Comparison of ENCODE assay signal across 18 cellular contexts in the genomic region with DNA sequence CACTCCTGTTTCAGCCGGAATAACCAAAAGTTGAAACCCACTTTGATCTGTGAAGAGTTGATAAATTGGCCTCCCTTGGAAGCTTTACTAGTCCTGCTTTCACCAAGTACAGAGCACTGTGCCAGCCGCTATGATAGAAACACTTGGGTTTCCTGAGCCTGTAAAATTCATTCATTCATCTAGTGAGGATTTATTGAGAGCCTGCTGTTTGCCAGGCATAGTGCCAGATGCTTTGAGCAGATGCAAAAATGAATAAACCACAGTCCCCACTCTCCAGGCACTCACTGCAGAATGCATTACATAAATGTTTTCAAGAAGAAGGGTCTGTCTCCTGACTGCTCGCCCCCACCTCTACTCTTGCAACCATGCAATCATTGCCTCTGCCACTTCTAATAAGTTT. TPM values are rescaled to one million over a fixed set of nuclear protein-coding genes. Genes with fewer than 3 reads are reported as not detected.
DNase-seq lines count a peak whose midpoint lies in the region; ATAC-seq, FAIRE-seq and TF ChIP-seq lines count a peak whose summit lies in the region.
"Had no signal": no experiment of that assay in that cellular context is flagged by ENCODE, and none has a peak within 500 bp of the region (broad histone marks: within the 10 kb centered on the region; RNA-seq: fewer than 3 reads in every experiment).

No MANE protein-coding gene starts in this region.

- H3K4me1 ChIP-seq in liver (ENCODE audit: control insufficient read depth in 4 of 4, insufficient read depth in 4 of 4, low read length in 3 of 4), result peaks cover 9 to 39% (median 36%) of the 10 kb centered on the region in 4 donors
- no peaks in the 10 kb centered on the region for H3K4me1 ChIP-seq in HepG2 (ENCODE audit: insufficient read depth, low read length)
- H3K4me1 ChIP-seq: SJSA1 had no signal

- H3K79me2 ChIP-seq in HepG2 (ENCODE audit: insufficient read depth, low read length), result no peaks in the 10 kb centered on the region

- H3K27ac ChIP-seq in liver (ENCODE audit: low read depth in 1 of 2, low read length in 2 of 2) (peak overlapping the region; percentile 56 to 73), HepG2 (ENCODE audit: extremely low read length, insufficient read depth, low read length) (no peak overlapping the region)
- H3K27ac ChIP-seq: SJSA1, spleen had no signal

- no peak overlapping the region for H3K4me3 ChIP-seq in liver (ENCODE audit: low read depth in 1 of 3, low read length in 3 of 3)
- no peak overlapping the region for H3K4me3 ChIP-seq in HepG2 (replicated peaks in 1 of 3; ENCODE audit: insufficient read depth in 1 of 3, low read depth in 2 of 3, low read length in 3 of 3)
- H3K4me3 ChIP-seq: pancreas, SJSA1, spleen had no signal

- WGBS in liver, result 73% methylated on average over 3 of the region's 3 CpGs
- 66% methylated on average over 3 of the region's 3 CpGs for WGBS in HepG2 (ENCODE audit: low lambda C conversion rate)

- H3K9ac ChIP-seq in liver (ENCODE audit: low read depth in 1 of 2, low read length in 2 of 2) (no peak overlapping the region), HepG2 (ENCODE audit: insufficient read depth, low read depth, low read length) (no peak overlapping the region)

- H3K36me3 Mint-ChIP-seq in brain (peaks cover 74% of the 10 kb centered on the region), nephron (ENCODE audit: low read depth) (peaks cover 70% of the 10 kb centered on the region), nephron progenitor cell (ENCODE audit: low read depth) (peaks cover 53% of the 10 kb centered on the region)

- no peak for ATAC-seq in HepG2
- ATAC-seq: activated CD4-positive, alpha-beta T cell treated with anti-CD3 and anti-CD28 coated beads for 36 hours had no signal

- H3K9me3 ChIP-seq in liver (ENCODE audit: control insufficient read depth in 4 of 4, low read length in 3 of 4) (no peaks in the 10 kb centered on the region), HepG2 (ENCODE audit: low read length) (no peaks in the 10 kb centered on the region)
- H3K9me3 ChIP-seq: pancreas, SJSA1, spleen had no signal

- no peak for TF ChIP-seq EP300 in HepG2 (IDR thresholded peaks at IDR 0.05; ENCODE audit: low read depth in 2 of 2, low read length in 2 of 2)
- no peak for TF ChIP-seq EP300 in HepG2 (CRISPR knock-in tag; IDR thresholded peaks at IDR 0.05; ENCODE audit: borderline replicate concordance)

- no peaks in the 10 kb centered on the region for H3K27me3 ChIP-seq in liver (ENCODE audit: control insufficient read depth in 4 of 4, insufficient read depth in 4 of 4, low read length in 3 of 4)
- H3K27me3 ChIP-seq in HepG2 (ENCODE audit: control insufficient read depth in 1 of 2, insufficient read depth in 2 of 2, low read length in 2 of 2), result no peaks in the 10 kb centered on the region
- H3K27me3 ChIP-seq: pancreas, SJSA1, spleen had no signal

- H3K36me3 ChIP-seq in liver (ENCODE audit: control insufficient read depth in 4 of 4, insufficient read depth in 3 of 4, low read depth in 1 of 4, low read length in 3 of 4) (peaks cover 0 to 15% (median 6%) of the 10 kb centered on the region in 4 donors), HepG2 (replicated peaks in 1 of 2; ENCODE audit: control insufficient read depth in 1 of 2, insufficient read depth in 2 of 2, low read length in 2 of 2) (peaks cover 40 to 80% of the 10 kb centered on the region in 2 experiments)

- in situ Hi-C loops in HepG2 (cut with HindIII; ENCODE audit: extremely low pct_ligation_motif_present, low pct_unique_long_range_greater_than_20kb), result no loop called here

- intact Hi-C loops in HepG2 (cut with micrococcal nuclease; ENCODE audit: unreplicated experiment), result no loop called here

- H3K4me2 ChIP-seq in HepG2 (ENCODE audit: low read depth, low read length), result no peak overlapping the region

- H3K4me3 Mint-ChIP-seq in brain (peak overlapping the region in 2 of 5 experiments; percentile 5 to 23), nephron (peak overlapping the region in 1 of 3 experiments; percentile 4), nephron progenitor cell (no peak overlapping the region)
- H3K4me3 Mint-ChIP-seq: activated CD4-positive, alpha-beta T cell treated with anti-CD3 and anti-CD28 coated beads for 36 hours; CD8-positive, alpha-beta memory T cell had no signal

- DNase-seq in HepG2 (ENCODE audit: low spot score) (no peak), nephron progenitor cell (no peak), NCI-H2081 treated with DMSO at 0.1 percent for 48 hours (lab: John Stamatoyannopoulos, UW) (no peak), iPS-NIHi11 (ENCODE audit: low spot score) (no peak), DMS153 (lab: John Stamatoyannopoulos, UW) (no peak)
- DNase-seq: activated CD4-positive, alpha-beta T cell treated with anti-CD3 and anti-CD28 coated beads for 36 hours; CD8-positive, alpha-beta memory T cell; effector CD8-positive, alpha-beta T cell; NCI-H526; spleen; stimulated activated naive CD4-positive, alpha-beta T cell treated with Interleukin-2 at 50 U/mL for 16 hours; T-helper 9 cell had no signal

- CTCF ChIA-PET in HepG2 (lab: Yijun Ruan, JAX; ENCODE audit: low intra/inter-chr PET ratio, low total read pairs), result no interaction called here

- no peak for TF ChIP-seq CTCF in liver (IDR thresholded peaks at IDR 0.05; ENCODE audit: low read depth, low read length, missing input control)
- TF ChIP-seq CTCF in HepG2 (CRISPR knock-in tag; IDR thresholded peaks at IDR 0.05), result no peak
- TF ChIP-seq CTCF in brain (conservative IDR thresholded peaks at IDR 0.05), result no peak
- TF ChIP-seq CTCF in nephron (IDR thresholded peaks at IDR 0.05; ENCODE audit: unreplicated experiment in 3 of 3), result no peak
- TF ChIP-seq CTCF in nephron progenitor cell (IDR thresholded peaks at IDR 0.05), result no peak

- TF ChIP-seq POLR2A in HepG2 (IDR thresholded peaks at IDR 0.05; ENCODE audit: insufficient read depth in 1 of 2, low read depth in 2 of 2, low read length in 2 of 2), result no peak

- TF ChIP-seq RAD21 in liver (IDR thresholded peaks at IDR 0.05), result no peak
- no peak for TF ChIP-seq RAD21 in HepG2 (CRISPR knock-in tag; IDR thresholded peaks at IDR 0.05)

- no peak overlapping the region for H2AFZ ChIP-seq in HepG2 (ENCODE audit: low read length)

- H3K4me1 Mint-ChIP-seq in brain (peaks cover 46% of the 10 kb centered on the region), nephron (peaks cover 44% of the 10 kb centered on the region), nephron progenitor cell (peaks cover 20% of the 10 kb centered on the region)

- POLR2A ChIA-PET in HepG2 (lab: Yijun Ruan, JAX), result no interaction called here

- no peak for FAIRE-seq in HepG2 (lab: Jason Lieb, UNC)
- FAIRE-seq: GM12891, pancreas had no signal

- no TSS peak for BruUV-seq in HepG2 (replicated peaks; lab: Mats Ljungman, UMichigan)

- H3K27ac Mint-ChIP-seq in brain (peak overlapping the region; percentile 2 to 93 (median 59)), nephron (peak overlapping the region in 2 of 3 experiments; percentile 71 to 88), nephron progenitor cell (no peak overlapping the region)
- H3K27ac Mint-ChIP-seq: activated CD4-positive, alpha-beta T cell treated with anti-CD3 and anti-CD28 coated beads for 36 hours had no signal

- H3K9me3 Mint-ChIP-seq in brain (no peaks in the 10 kb centered on the region), nephron (no peaks in the 10 kb centered on the region), nephron progenitor cell (no peaks in the 10 kb centered on the region)
- H3K9me3 Mint-ChIP-seq: CD8-positive, alpha-beta memory T cell had no signal

- H3K27me3 Mint-ChIP-seq in brain (no peaks in the 10 kb centered on the region), nephron (ENCODE audit: low read depth) (no peaks in the 10 kb centered on the region), nephron progenitor cell (ENCODE audit: low read depth, poor library complexity) (peaks cover 2% of the 10 kb centered on the region)
- H3K27me3 Mint-ChIP-seq: activated CD4-positive, alpha-beta T cell treated with anti-CD3 and anti-CD28 coated beads for 36 hours; CD8-positive, alpha-beta memory T cell had no signal

- H4K20me1 ChIP-seq in HepG2 (ENCODE audit: insufficient read depth, low read length), result no peaks in the 10 kb centered on the region

RNA-seq across cellular contexts. Expression of gene TMEM217, which starts 25.3 kb away (rescaled TPM):
- 1 to 10 TPM in 1 of 2 donors, under 1 TPM in 1; 0.67 to 3.2 TPM for total RNA-seq in liver
- under 1 TPM; 0.39 to 0.57 TPM for polyA plus RNA-seq in liver
- 1.6 and 3.4 TPM in 2 replicates for total RNA-seq in HepG2 (2016; rRNA removed; fragmentation: Illumina TruSeq; extraction: Trizol)
- total RNA-seq in HepG2 (2016; cell fraction: cytosol; rRNA removed; fragmentation: Illumina TruSeq; extraction: Trizol; ENCODE audit: low read depth), result 1.1 and 2.0 TPM in 2 replicates
- 1.9 and 2.0 TPM in 2 replicates for total RNA-seq in HepG2 (2016; cell fraction: insoluble cytoplasmic fraction; rRNA removed; fragmentation: Illumina TruSeq; extraction: Trizol)
- 1.5 and 2.6 TPM in 2 replicates for total RNA-seq in HepG2 (2016; cell fraction: membrane; rRNA removed; fragmentation: Illumina TruSeq; extraction: Trizol)
- 3.4 and 4.3 TPM in 2 replicates for total RNA-seq in HepG2 (2016; cell fraction: nucleus; rRNA removed; fragmentation: Illumina TruSeq; extraction: Trizol)
- 1.8 and 2.3 TPM in 2 replicates for polyA plus RNA-seq in HepG2 (2011; rRNA removed)
- polyA plus RNA-seq in HepG2 (2011; cell fraction: cytosol; rRNA removed), result 1.2 and 1.8 TPM in 2 replicates
- polyA plus RNA-seq in HepG2 (2011; cell fraction: nucleus; rRNA removed), result 0.56 and 0.92 TPM in 2 replicates
- polyA plus RNA-seq in HepG2 (2012), result 1.3 and 1.5 TPM in 2 replicates
- 0.25 and 0.40 TPM in 2 replicates for polyA plus RNA-seq in HepG2 (2016; cell fraction: cytosol; fragmentation: Illumina TruSeq; extraction: Trizol; ENCODE audit: low read depth)
- polyA plus RNA-seq in HepG2 (2016; cell fraction: insoluble cytoplasmic fraction; fragmentation: Illumina TruSeq; extraction: Trizol; ENCODE audit: low read depth), result 2.7 and 3.0 TPM in 2 replicates
- polyA plus RNA-seq in HepG2 (2016; cell fraction: membrane; fragmentation: Illumina TruSeq; extraction: Trizol; ENCODE audit: low read depth), result 0.95 and 1.4 TPM in 2 replicates
- polyA plus RNA-seq in HepG2 (2016; cell fraction: nucleus; fragmentation: Illumina TruSeq; extraction: Trizol; ENCODE audit: insufficient read depth, low read depth), result 2.9 and 4.5 TPM in 2 replicates
- polyA minus RNA-seq in HepG2 (2011; rRNA and poly(A)+ RNA removed; ENCODE audit: low replicate concordance), result 1.7 and 2.2 TPM in 2 replicates
- 0.97 and 2.3 TPM in 2 replicates for polyA minus RNA-seq in HepG2 (2011; cell fraction: cytosol; rRNA and poly(A)+ RNA removed)
- polyA minus RNA-seq in HepG2 (2011; cell fraction: nucleus; rRNA and poly(A)+ RNA removed), result 2.1 and 2.7 TPM in 2 replicates
- polyA plus RNA-seq in brain (ENCODE audit: insufficient read depth, low read depth, low replicate concordance), result 1.1 TPM

RNA-seq across cellular contexts. Expression of gene TBC1D22B, which starts 25.7 kb away (rescaled TPM):
- total RNA-seq in liver (10 to 100 TPM in 1 of 2 donors, 1 to 10 TPM in 1; 2.4 to 10.7 TPM), HepG2 (2016; rRNA removed; fragmentation: Illumina TruSeq; extraction: Trizol) (12.9 and 15.5 TPM in 2 replicates)
- polyA plus RNA-seq in liver (1 to 10 TPM; 1.4 TPM), HepG2 (2011; rRNA removed) (8.4 and 9.7 TPM in 2 replicates), brain (ENCODE audit: insufficient read depth, low read depth, low replicate concordance) (16.3 TPM)
- 5.1 and 5.5 TPM in 2 replicates for total RNA-seq in HepG2 (2016; cell fraction: cytosol; rRNA removed; fragmentation: Illumina TruSeq; extraction: Trizol; ENCODE audit: low read depth)
- total RNA-seq in HepG2 (2016; cell fraction: insoluble cytoplasmic fraction; rRNA removed; fragmentation: Illumina TruSeq; extraction: Trizol), result 12.5 and 13.1 TPM in 2 replicates
- total RNA-seq in HepG2 (2016; cell fraction: membrane; rRNA removed; fragmentation: Illumina TruSeq; extraction: Trizol), result 18.5 and 19.2 TPM in 2 replicates
- 11.0 and 12.8 TPM in 2 replicates for total RNA-seq in HepG2 (2016; cell fraction: nucleus; rRNA removed; fragmentation: Illumina TruSeq; extraction: Trizol)
- polyA plus RNA-seq in HepG2 (2011; cell fraction: cytosol; rRNA removed), result 9.7 and 10.3 TPM in 2 replicates
- polyA plus RNA-seq in HepG2 (2011; cell fraction: nucleus; rRNA removed), result 10.9 and 11.1 TPM in 2 replicates
- polyA plus RNA-seq in HepG2 (2012), result 10.9 and 11.4 TPM in 2 replicates
- 4.7 and 5.3 TPM in 2 replicates for polyA plus RNA-seq in HepG2 (2016; cell fraction: cytosol; fragmentation: Illumina TruSeq; extraction: Trizol; ENCODE audit: low read depth)
- 17.4 and 20.4 TPM in 2 replicates for polyA plus RNA-seq in HepG2 (2016; cell fraction: insoluble cytoplasmic fraction; fragmentation: Illumina TruSeq; extraction: Trizol; ENCODE audit: low read depth)
- 15.4 and 16.5 TPM in 2 replicates for polyA plus RNA-seq in HepG2 (2016; cell fraction: membrane; fragmentation: Illumina TruSeq; extraction: Trizol; ENCODE audit: low read depth)
- 20.1 and 21.3 TPM in 2 replicates for polyA plus RNA-seq in HepG2 (2016; cell fraction: nucleus; fragmentation: Illumina TruSeq; extraction: Trizol; ENCODE audit: insufficient read depth, low read depth)
- polyA minus RNA-seq in HepG2 (2011; rRNA and poly(A)+ RNA removed; ENCODE audit: low replicate concordance), result 5.2 and 8.5 TPM in 2 replicates
- 4.5 and 5.4 TPM in 2 replicates for polyA minus RNA-seq in HepG2 (2011; cell fraction: cytosol; rRNA and poly(A)+ RNA removed)
- 10.0 and 11.3 TPM in 2 replicates for polyA minus RNA-seq in HepG2 (2011; cell fraction: nucleus; rRNA and poly(A)+ RNA removed)
